ENCODE assay signal across 22 cellular contexts in the genomic region with DNA sequence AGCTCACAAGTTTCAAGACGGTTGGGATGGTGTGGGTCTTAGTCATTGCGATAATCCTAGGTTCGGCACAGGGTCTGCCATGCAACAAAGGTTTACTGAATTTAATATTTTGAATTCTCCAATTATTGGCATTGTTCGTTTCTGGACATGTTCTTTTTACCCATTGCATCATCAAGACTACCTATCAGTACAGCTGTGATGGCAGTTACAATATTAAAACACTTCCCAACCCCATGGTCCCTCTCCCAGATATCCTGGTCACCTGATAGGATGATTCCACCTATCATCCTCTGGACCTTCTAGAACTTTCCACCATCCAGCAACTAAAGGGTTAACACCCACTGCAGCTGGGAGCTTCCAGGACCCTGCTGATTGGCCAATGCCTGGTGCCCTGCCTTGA.
"Had no signal": no experiment of that assay in that cellular context is flagged by ENCODE, and none has a peak within 500 bp of the region (broad histone marks: within the 10 kb centered on the region; RNA-seq: fewer than 3 reads in every experiment).

No MANE protein-coding gene starts in this region.

- H3K36me3 ChIP-seq: breast epithelium, spleen, uterus had no signal

- H3K4me3 Mint-ChIP-seq: activated CD8-positive, alpha-beta T cell treated with anti-CD3 and anti-CD28 coated beads for 36 hours; activated naive CD4-positive, alpha-beta T cell treated with anti-CD3 and anti-CD28 coated beads, Interleukin-2, amount 50 U/mL, for 24 hours; activated naive CD8-positive, alpha-beta T cell treated with anti-CD3 and anti-CD28 coated beads, Interleukin-2, amount 50 U/mL, for 24 hours; activated T-cell treated with anti-CD3 and anti-CD28 coated beads, Interleukin-2, amount 50 U/mL, for 4 hours; activated T-helper 17 cell treated with anti-CD3 and anti-CD28 coated beads, Interleukin-2, amount 50 U/mL, for 72 hours; mesothelial cell of epicardium; naive B cell; stimulated activated naive CD8-positive, alpha-beta T cell treated with anti-CD3 and anti-CD28 coated beads, Interleukin-15, amount 100 ng/mL, for 72 hours; T-helper 17 cell; type B pancreatic cell; WTC11 had no signal

- H3K4me1 Mint-ChIP-seq: mesothelial cell of epicardium, naive B cell had no signal

- ATAC-seq: activated CD8-positive, alpha-beta T cell treated with anti-CD3 and anti-CD28 coated beads for 36 hours; activated naive CD8-positive, alpha-beta T cell treated with anti-CD3 and anti-CD28 coated beads, Interleukin-2, amount 50 U/mL, for 24 hours; activated T-cell treated with anti-CD3 and anti-CD28 coated beads, Interleukin-2, amount 50 U/mL, for 4 hours; activated T-helper 17 cell treated with anti-CD3 and anti-CD28 coated beads, Interleukin-2, amount 50 U/mL, for 72 hours; right cardiac atrium; stimulated activated naive CD8-positive, alpha-beta T cell treated with anti-CD3 and anti-CD28 coated beads, Interleukin-15, amount 100 ng/mL, for 72 hours; T-helper 17 cell had no signal

- H3K9me3 ChIP-seq: breast epithelium, spleen, uterus had no signal

- DNase-seq: activated CD4-positive, alpha-beta T cell treated with anti-CD3 and anti-CD28 coated beads, Interleukin-2, amount 50 U/mL, for 1 hour; activated CD8-positive, alpha-beta T cell treated with anti-CD3 and anti-CD28 coated beads for 36 hours; activated gamma-delta T cell treated with Interleukin-2 at 50 U/mL for 16 hours; activated naive CD8-positive, alpha-beta T cell treated with anti-CD3 and anti-CD28 coated beads, Interleukin-2, amount 50 U/mL, for 24 hours; activated T-cell treated with anti-CD3 and anti-CD28 coated beads, Interleukin-2, amount 50 U/mL, for 4 hours; central memory CD4-positive, alpha-beta T cell; effector CD8-positive, alpha-beta T cell; kidney; naive B cell; right cardiac atrium; spleen; stimulated activated CD4-positive, alpha-beta T cell treated with anti-CD3 and anti-CD28 coated beads, Interleukin-4, amount 100 ng/mL, for 1 hour; stimulated activated naive CD8-positive, alpha-beta T cell treated with anti-CD3 and anti-CD28 coated beads, Interleukin-15, amount 100 ng/mL, for 72 hours; T-helper 17 cell; T1000; uterus had no signal

- H3K4me1 ChIP-seq: breast epithelium, uterus had no signal

- H3K27ac Mint-ChIP-seq: activated naive CD8-positive, alpha-beta T cell treated with anti-CD3 and anti-CD28 coated beads, Interleukin-2, amount 50 U/mL, for 24 hours; activated T-helper 17 cell treated with anti-CD3 and anti-CD28 coated beads, Interleukin-2, amount 50 U/mL, for 72 hours; mesothelial cell of epicardium; stimulated activated naive CD8-positive, alpha-beta T cell treated with anti-CD3 and anti-CD28 coated beads, Interleukin-15, amount 100 ng/mL, for 72 hours; type B pancreatic cell; WTC11 had no signal

- H3K4me3 ChIP-seq: breast epithelium, spleen, uterus had no signal

- H3K27me3 Mint-ChIP-seq: activated CD8-positive, alpha-beta T cell treated with anti-CD3 and anti-CD28 coated beads for 36 hours; activated naive CD4-positive, alpha-beta T cell treated with anti-CD3 and anti-CD28 coated beads, Interleukin-2, amount 50 U/mL, for 24 hours; activated naive CD8-positive, alpha-beta T cell treated with anti-CD3 and anti-CD28 coated beads, Interleukin-2, amount 50 U/mL, for 24 hours; activated T-helper 17 cell treated with anti-CD3 and anti-CD28 coated beads, Interleukin-2, amount 50 U/mL, for 72 hours; stimulated activated naive CD8-positive, alpha-beta T cell treated with anti-CD3 and anti-CD28 coated beads, Interleukin-15, amount 100 ng/mL, for 72 hours; T-helper 17 cell had no signal

- H3K27me3 ChIP-seq: breast epithelium, spleen, uterus had no signal

- H3K36me3 Mint-ChIP-seq: activated naive CD4-positive, alpha-beta T cell treated with anti-CD3 and anti-CD28 coated beads, Interleukin-2, amount 50 U/mL, for 24 hours; mesothelial cell of epicardium; naive B cell; type B pancreatic cell; WTC11 had no signal

- H3K27ac ChIP-seq: breast epithelium had no signal

- H3K9me3 Mint-ChIP-seq: activated CD8-positive, alpha-beta T cell treated with anti-CD3 and anti-CD28 coated beads for 36 hours; activated naive CD4-positive, alpha-beta T cell treated with anti-CD3 and anti-CD28 coated beads, Interleukin-2, amount 50 U/mL, for 24 hours; activated naive CD8-positive, alpha-beta T cell treated with anti-CD3 and anti-CD28 coated beads, Interleukin-2, amount 50 U/mL, for 24 hours; activated T-cell treated with anti-CD3 and anti-CD28 coated beads, Interleukin-2, amount 50 U/mL, for 4 hours; activated T-helper 17 cell treated with anti-CD3 and anti-CD28 coated beads, Interleukin-2, amount 50 U/mL, for 72 hours; mesothelial cell of epicardium; naive B cell; stimulated activated naive CD8-positive, alpha-beta T cell treated with anti-CD3 and anti-CD28 coated beads, Interleukin-15, amount 100 ng/mL, for 72 hours; type B pancreatic cell; WTC11 had no signal
